Comparison of ENCODE assay signal across 8 cellular contexts in the genomic region with DNA sequence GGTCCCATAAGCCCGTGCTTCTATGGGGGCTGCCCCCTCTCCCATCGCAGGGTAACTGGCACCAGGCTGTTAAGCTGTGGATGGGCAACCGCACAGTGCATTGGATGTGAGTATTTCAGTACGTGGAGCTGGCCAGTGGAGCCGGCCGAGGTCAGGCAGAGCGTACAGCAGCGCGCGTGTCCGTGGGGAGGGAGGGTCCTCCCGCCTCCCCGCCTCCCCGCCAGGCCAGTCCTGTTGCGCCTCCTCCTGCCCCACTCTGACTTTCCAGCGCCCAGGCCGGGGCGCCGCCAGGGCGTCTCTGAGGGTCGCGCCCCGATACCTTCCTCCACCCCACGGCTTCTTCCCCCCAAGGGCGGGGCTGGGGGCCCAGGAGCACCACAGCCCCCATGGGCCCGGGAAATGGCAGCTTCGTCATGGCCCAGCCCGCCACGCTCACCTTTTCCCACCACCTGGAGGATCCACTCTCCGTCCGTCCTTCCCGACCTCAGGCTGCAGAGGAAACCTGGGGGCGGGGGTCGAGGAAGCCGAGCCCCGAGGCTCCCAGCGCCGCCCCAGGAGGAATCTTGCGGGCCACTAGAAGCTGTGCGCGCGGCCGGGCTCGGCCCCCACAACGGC. TPM values are rescaled to one million over a fixed set of nuclear protein-coding genes. Genes with fewer than 3 reads are reported as not detected.
DNase-seq lines count a peak whose midpoint lies in the region; ATAC-seq and TF ChIP-seq lines count a peak whose summit lies in the region.

No MANE protein-coding gene starts in this region.

- no peak for TF ChIP-seq POLR2A in IMR-90 (IDR thresholded peaks at IDR 0.05; ENCODE audit: low read depth, low read length)

- peaks cover 6% of the 10 kb centered on the region for H3K4me1 ChIP-seq in A673 (ENCODE audit: insufficient read depth, low read length, poor library complexity, severe bottlenecking)
- peaks cover 9% of the 10 kb centered on the region for H3K4me1 ChIP-seq in IMR-90 (ENCODE audit: control insufficient read depth, insufficient read depth, low read length)
- H3K4me1 ChIP-seq in mucosa of stomach (ENCODE audit: control insufficient read depth, insufficient read depth, low read length): peaks cover 26% of the 10 kb centered on the region

- peak overlapping the region; percentile 84 for H2AFZ ChIP-seq in IMR-90 (replicated peaks; ENCODE audit: low read length, poor library complexity)

- peak overlapping the region; percentile 32 for H4K91ac ChIP-seq in IMR-90 (ENCODE audit: insufficient read depth, low read depth, low read length)

- H3K36me3 ChIP-seq in A673 (ENCODE audit: insufficient read depth, low read length, poor library complexity, severe bottlenecking) (peaks cover 10% of the 10 kb centered on the region), IMR-90 (ENCODE audit: control insufficient read depth, insufficient read depth, low read length) (peaks cover 16% of the 10 kb centered on the region), mucosa of stomach (ENCODE audit: control insufficient read depth, insufficient read depth, low read length) (no peaks in the 10 kb centered on the region)

- TF ChIP-seq CTCF in A673 (conservative IDR thresholded peaks at IDR 0.05; ENCODE audit: low read depth, low read length): no peak
- TF ChIP-seq CTCF in IMR-90 (conservative IDR thresholded peaks at IDR 0.05; ENCODE audit: low read depth, low read length): no peak
- no peak for TF ChIP-seq CTCF in choroid plexus epithelial cell (conservative IDR thresholded peaks at IDR 0.05; ENCODE audit: low read depth, low read length)
- no peak for TF ChIP-seq CTCF in GM10266 (IDR thresholded peaks at IDR 0.05; ENCODE audit: control insufficient read depth, insufficient read depth, low read depth, missing control alignments)

- H3K27ac ChIP-seq in A673 (ENCODE audit: low read depth, low read length, poor library complexity, severe bottlenecking): no peak overlapping the region
- no peak overlapping the region; the same call in 1 of the 2 replicates for H3K27ac ChIP-seq in IMR-90 (ENCODE audit: insufficient read depth, low read length)

- peaks cover 18% of the 10 kb centered on the region for H4K20me1 ChIP-seq in IMR-90 (ENCODE audit: insufficient read depth, low read length)

- peak overlapping the region; percentile 44 for H2AK5ac ChIP-seq in IMR-90 (ENCODE audit: low read depth, low read length)

- no TSS peak for BruUV-seq in A673 (replicated peaks; lab: Mats Ljungman, UMichigan)
- BruUV-seq in IMR-90 (replicated peaks; lab: Mats Ljungman, UMichigan): no TSS peak

- H3K9ac ChIP-seq in IMR-90 (ENCODE audit: low read depth, low read length): 0 out of 2 replicates have a peak overlapping the region, but pooled peaks have one; percentile 36
- H3K9ac ChIP-seq in mucosa of stomach (ENCODE audit: low read length): peak overlapping the region; percentile 28

- H3K4ac ChIP-seq in IMR-90 (ENCODE audit: low read depth, low read length): no peak overlapping the region

- POLR2A ChIA-PET in A673 (lab: Charles Lee; ENCODE audit: low non-redundant PET): no interaction called here
- POLR2A ChIA-PET in IMR-90 (lab: Charles Lee; ENCODE audit: unreplicated experiment): no interaction called here

- H3K4me2 ChIP-seq in IMR-90 (ENCODE audit: low read depth, low read length): peak overlapping the region; percentile 64

- H3K56ac ChIP-seq in IMR-90 (ENCODE audit: extremely low read depth, insufficient read depth, low read length): no peak overlapping the region

- H3K9me3 ChIP-seq in A673 (ENCODE audit: low read depth, low read length, poor library complexity, severe bottlenecking): no peaks in the 10 kb centered on the region
- H3K9me3 ChIP-seq in IMR-90 (ENCODE audit: control insufficient read depth, insufficient read depth, low read length): no peaks in the 10 kb centered on the region
- H3K9me3 ChIP-seq in mucosa of stomach (ENCODE audit: control insufficient read depth, low read length): no peaks in the 10 kb centered on the region

- intact Hi-C loops in A673 (cut with micrococcal nuclease; ENCODE audit: unreplicated experiment): no loop called here
- intact Hi-C loops in IMR-90 (cut with micrococcal nuclease): loop anchor here (2.0 kb wide), 1 partner anchor 18 kb away; no protein-coding TSS in a partner anchor

- 0 out of 2 replicates have a peak overlapping the region, but pooled peaks have one; percentile 9 for H2BK20ac ChIP-seq in IMR-90 (ENCODE audit: low read depth, low read length)

- no peak; the same call in 1 of the 2 replicates for ATAC-seq in IMR-90 (ENCODE audit: low read depth)
- no peak for ATAC-seq in GM19351 (IDR thresholded peaks at IDR 0.05; ENCODE audit: unreplicated experiment)

- peak overlapping the region; percentile 68 for H2AK9ac ChIP-seq in IMR-90 (replicated peaks; ENCODE audit: low read depth, low read length, poor library complexity)

- CTCF ChIA-PET in A673 (lab: Charles Lee): no interaction called here
- CTCF ChIA-PET in IMR-90 (lab: Yijun Ruan, JAX): no interaction called here

- no peaks in the 10 kb centered on the region for H3K27me3 ChIP-seq in A673 (replicated peaks; ENCODE audit: insufficient read depth, low read depth, low read length, poor library complexity)
- H3K27me3 ChIP-seq in IMR-90 (ENCODE audit: control insufficient read depth, insufficient read depth, low read length): no peaks in the 10 kb centered on the region
- H3K27me3 ChIP-seq in mucosa of stomach (ENCODE audit: control insufficient read depth, insufficient read depth, low read length): peaks cover 8% of the 10 kb centered on the region

- no peak overlapping the region; the same call in 1 of the 2 replicates for H2BK120ac ChIP-seq in IMR-90 (ENCODE audit: low read depth, low read length)

- peaks cover 6 to 21% of the 10 kb centered on the region in 2 experiments; a peak in 3 of 4 replicates for H3K79me1 ChIP-seq in IMR-90 (ENCODE audit: low read depth in 1 of 2, low read length in 2 of 2)

- dilution Hi-C loops in IMR-90 (cut with HindIII; ENCODE audit: low sequenced_read_pairs, unreplicated experiment): no loop called here

- no peak overlapping the region for H2BK5ac ChIP-seq in IMR-90 (ENCODE audit: low read depth, low read length, poor library complexity, severe bottlenecking)

- H3K4me3 ChIP-seq in A673 (ENCODE audit: low read depth, low read length, poor library complexity, severe bottlenecking) (peak overlapping the region; percentile 95), IMR-90 (ENCODE audit: insufficient read depth, low read depth, low read length) (peak overlapping the region; percentile 100), choroid plexus epithelial cell (ENCODE audit: low read depth, low read length) (peak overlapping the region; percentile 24), mucosa of stomach (ENCODE audit: low read length) (no peak overlapping the region)

- no peak overlapping the region for H4K5ac ChIP-seq in IMR-90 (ENCODE audit: low read depth, low read length)

- H3K9me1 ChIP-seq in IMR-90 (ENCODE audit: insufficient read depth, low read length): peaks cover 9% of the 10 kb centered on the region; the same call in 1 of the 2 replicates

- H3K18ac ChIP-seq in IMR-90 (ENCODE audit: low read depth, low read length): no peak overlapping the region

- peak overlapping the region in 1 of 2 experiments; percentile 33; a peak in 3 of 4 replicates for H4K8ac ChIP-seq in IMR-90 (ENCODE audit: low read depth in 2 of 2, low read length in 2 of 2)

- H2BK15ac ChIP-seq in IMR-90 (ENCODE audit: low read depth, low read length): no peak overlapping the region; the same call in 2 of the 3 replicates

- H3K14ac ChIP-seq in IMR-90 (replicated peaks; ENCODE audit: low read depth, low read length): no peak overlapping the region

- TF ChIP-seq RAD21 in IMR-90 (IDR thresholded peaks at IDR 0.05; ENCODE audit: low read length): no peak

- WGBS in IMR-90 (ENCODE audit: extremely low coverage in 2 of 2, insufficient read length in 1 of 2), 2 experiments: no CpG with 5 or more reads among the region's 45 CpGs

- 0 out of 2 replicates have a peak overlapping the region, but pooled peaks have one; percentile 39 for H3K23ac ChIP-seq in IMR-90 (ENCODE audit: low read depth, low read length)

- DNase-seq in A673 (ENCODE audit: low spot score) (no peak), IMR-90 (no peak), choroid plexus epithelial cell (ENCODE audit: low read depth) (no peak), GDM1 (lab: John Stamatoyannopoulos, UW) (no peak), MV-4-11 (lab: John Stamatoyannopoulos, UW) (no peak), GM10266 (ENCODE audit: extremely low spot score) (no peak)

- in situ Hi-C loops in IMR-90 (cut with MboI; ENCODE audit: low sequenced_read_pairs): no loop called here

TF ChIP-seq in IMR-90, 13 proteins besides CTCF, POLR2A, EP300 and RAD21 (continues in another document):
- TF ChIP-seq SMC3 (IDR thresholded peaks at IDR 0.05; ENCODE audit: low read depth, low read length) (no peak), CHD1 (IDR thresholded peaks at IDR 0.05; ENCODE audit: low read depth, low read length) (no peak), FOS (IDR thresholded peaks at IDR 0.05; ENCODE audit: low read depth, low read length) (no peak), RFX5 (IDR thresholded peaks at IDR 0.05; ENCODE audit: low read depth, low read length) (no peak), RCOR1 (IDR thresholded peaks at IDR 0.05; ENCODE audit: insufficient replicate concordance, low read length) (no peak), BHLHE40 (IDR thresholded peaks at IDR 0.05; ENCODE audit: low read depth, low read length) (no peak), NFE2L2 (IDR thresholded peaks at IDR 0.05; ENCODE audit: low read depth, low read length) (no peak), MAZ (IDR thresholded peaks at IDR 0.05; ENCODE audit: borderline replicate concordance, low read depth, low read length) (no peak), MAFK (IDR thresholded peaks at IDR 0.05; ENCODE audit: low read depth, low read length) (no peak), CEBPB (IDR thresholded peaks at IDR 0.05; ENCODE audit: low read depth, low read length) (no peak), MXI1 (IDR thresholded peaks at IDR 0.05; ENCODE audit: borderline replicate concordance, low read depth, low read length) (no peak)
- TF ChIP-seq, protein P1, sequence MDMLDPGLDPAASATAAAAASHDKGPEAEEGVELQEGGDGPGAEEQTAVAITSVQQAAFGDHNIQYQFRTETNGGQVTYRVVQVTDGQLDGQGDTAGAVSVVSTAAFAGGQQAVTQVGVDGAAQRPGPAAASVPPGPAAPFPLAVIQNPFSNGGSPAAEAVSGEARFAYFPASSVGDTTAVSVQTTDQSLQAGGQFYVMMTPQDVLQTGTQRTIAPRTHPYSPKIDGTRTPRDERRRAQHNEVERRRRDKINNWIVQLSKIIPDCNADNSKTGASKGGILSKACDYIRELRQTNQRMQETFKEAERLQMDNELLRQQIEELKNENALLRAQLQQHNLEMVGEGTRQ (IDR thresholded peaks at IDR 0.05; ENCODE audit: low read depth, low read length): no peak

RNA-seq across cellular contexts. Expression of gene PFKP, which starts 0.9 kb away (rescaled TPM):
- total RNA-seq in A673 (2021) (206 and 232 TPM in 2 replicates), IMR-90 (2012; rRNA removed) (281 and 294 TPM in 2 replicates)
- polyA plus RNA-seq in IMR-90 (2012; rRNA removed): 223 and 249 TPM in 2 replicates
- polyA plus RNA-seq in IMR-90 (2012; cell fraction: cytosol; rRNA removed): 173 and 244 TPM in 2 replicates
- 276 and 335 TPM in 2 replicates for polyA plus RNA-seq in IMR-90 (2012; cell fraction: nucleus; rRNA removed; ENCODE audit: low replicate concordance)
